In genomic region chr6:40582892-40583291, GRCh38 we compare ENCODE assay signal across 2 cellular contexts.
TF ChIP-seq lines count a peak whose summit lies in the region.

No MANE protein-coding gene starts in this region.

TF ChIP-seq in SK-N-SH, 30 proteins besides CTCF, POLR2A, EP300 and RAD21 (continued from another document):
- TF ChIP-seq MXI1 (IDR thresholded peaks at IDR 0.05; ENCODE audit: low read depth, low read length) = no peak
- no peak for TF ChIP-seq RFX5 (IDR thresholded peaks at IDR 0.05; ENCODE audit: low read length)
- no peak for TF ChIP-seq JUND (IDR thresholded peaks at IDR 0.05)
- no peak for TF ChIP-seq ELF1 (IDR thresholded peaks at IDR 0.05)
- no peak for TF ChIP-seq GABPA (IDR thresholded peaks at IDR 0.05; ENCODE audit: low read depth)

TF ChIP-seq in WTC11, 78 proteins besides CTCF, POLR2A, EP300 and RAD21 (continued from another document):
- TF ChIP-seq AFF4 (CRISPR knock-in tag; IDR thresholded peaks at IDR 0.05; ENCODE audit: borderline replicate concordance) (no peak), JUN (CRISPR knock-in tag; IDR thresholded peaks at IDR 0.05) (no peak), ELF4 (CRISPR knock-in tag; IDR thresholded peaks at IDR 0.05; ENCODE audit: low read depth) (no peak), PREB (CRISPR knock-in tag; IDR thresholded peaks at IDR 0.05; ENCODE audit: borderline replicate concordance) (no peak), NR1H2 (CRISPR knock-in tag; IDR thresholded peaks at IDR 0.05) (no peak)
- TF ChIP-seq, protein P1, sequence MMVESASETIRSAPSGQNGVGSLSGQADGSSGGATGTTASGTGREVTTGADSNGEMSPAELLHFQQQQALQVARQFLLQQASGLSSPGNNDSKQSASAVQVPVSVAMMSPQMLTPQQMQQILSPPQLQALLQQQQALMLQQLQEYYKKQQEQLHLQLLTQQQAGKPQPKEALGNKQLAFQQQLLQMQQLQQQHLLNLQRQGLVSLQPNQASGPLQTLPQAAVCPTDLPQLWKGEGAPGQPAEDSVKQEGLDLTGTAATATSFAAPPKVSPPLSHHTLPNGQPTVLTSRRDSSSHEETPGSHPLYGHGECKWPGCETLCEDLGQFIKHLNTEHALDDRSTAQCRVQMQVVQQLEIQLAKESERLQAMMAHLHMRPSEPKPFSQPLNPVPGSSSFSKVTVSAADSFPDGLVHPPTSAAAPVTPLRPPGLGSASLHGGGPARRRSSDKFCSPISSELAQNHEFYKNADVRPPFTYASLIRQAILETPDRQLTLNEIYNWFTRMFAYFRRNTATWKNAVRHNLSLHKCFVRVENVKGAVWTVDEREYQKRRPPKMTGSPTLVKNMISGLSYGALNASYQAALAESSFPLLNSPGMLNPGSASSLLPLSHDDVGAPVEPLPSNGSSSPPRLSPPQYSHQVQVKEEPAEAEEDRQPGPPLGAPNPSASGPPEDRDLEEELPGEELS (CRISPR knock-in tag; IDR thresholded peaks at IDR 0.05) = no peak
- TF ChIP-seq, protein P2, sequence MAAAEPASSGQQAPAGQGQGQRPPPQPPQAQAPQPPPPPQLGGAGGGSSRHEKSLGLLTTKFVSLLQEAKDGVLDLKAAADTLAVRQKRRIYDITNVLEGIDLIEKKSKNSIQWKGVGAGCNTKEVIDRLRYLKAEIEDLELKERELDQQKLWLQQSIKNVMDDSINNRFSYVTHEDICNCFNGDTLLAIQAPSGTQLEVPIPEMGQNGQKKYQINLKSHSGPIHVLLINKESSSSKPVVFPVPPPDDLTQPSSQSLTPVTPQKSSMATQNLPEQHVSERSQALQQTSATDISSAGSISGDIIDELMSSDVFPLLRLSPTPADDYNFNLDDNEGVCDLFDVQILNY (CRISPR knock-in tag; IDR thresholded peaks at IDR 0.05) = no peak
